8 cellular contexts compared by ENCODE assay signal in genomic region chr9:72365525-72366256, GRCh38. TPM values are rescaled to one million over a fixed set of nuclear protein-coding genes. Genes with fewer than 3 reads are reported as not detected.
DNase-seq lines count a peak whose midpoint lies in the region; ATAC-seq, FAIRE-seq and TF ChIP-seq lines count a peak whose summit lies in the region.

No MANE protein-coding gene starts in this region.

- H3K4me1 ChIP-seq in H9 (ENCODE audit: insufficient read depth, low read length) = no peaks in the 10 kb centered on the region
- peaks cover 0 to 41% (median 26%) of the 10 kb centered on the region in 9 donors for H3K4me1 ChIP-seq in heart right ventricle
- H3K4me1 ChIP-seq in parathyroid adenoma = peaks cover 2% of the 10 kb centered on the region
- peaks cover 0 to 20% (median 9%) of the 10 kb centered on the region in 4 donors for H3K4me1 ChIP-seq in tibial artery

- H3K23ac ChIP-seq in H9 (ENCODE audit: insufficient read length, low read depth, low read length) = no peak overlapping the region

- DNase-seq in H9 = peak; percentile 73
- peak; percentile 75 for DNase-seq in MG63
- DNase-seq in T follicular helper cell (ENCODE audit: low read depth) = peak; percentile 31
- DNase-seq in amniotic epithelial cell (ENCODE audit: low read depth) = peak; percentile 91
- peak; percentile 83 to 84 for DNase-seq in heart right ventricle
- DNase-seq in tibial artery = peak; percentile 95 to 98

- H3K27me3 ChIP-seq in H9 (ENCODE audit: insufficient read depth, low read length) (no peaks in the 10 kb centered on the region), MG63 (no peaks in the 10 kb centered on the region), heart right ventricle (no peaks in the 10 kb centered on the region), parathyroid adenoma (ENCODE audit: control insufficient read depth, insufficient read depth, low read length) (no peaks in the 10 kb centered on the region), tibial artery (no peaks in the 10 kb centered on the region)

- peak overlapping the region; percentile 97 to 100 (median 99) for H3K27ac Mint-ChIP-seq in H9

- H4K91ac ChIP-seq in H9 (ENCODE audit: insufficient read length, low read depth, low read length) = peak overlapping the region; percentile 70

- ATAC-seq in heart right ventricle = peak; percentile 40 to 86 (median 76)

- H3K18ac ChIP-seq in H9 (ENCODE audit: insufficient read length, low read depth, low read length) = peak overlapping the region; percentile 83

- H2AK5ac ChIP-seq in H9 (ENCODE audit: insufficient read length, low read length) = no peak overlapping the region

- peak overlapping the region; percentile 79 for H3T11ph ChIP-seq in H9 (ENCODE audit: low read length)

- H3K4ac ChIP-seq in H9 (ENCODE audit: low read depth, low read length) = peak overlapping the region; percentile 96

- H3K36me3 ChIP-seq in MG63 (peaks cover 28% of the 10 kb centered on the region), heart right ventricle (peaks cover 0 to 12% (median 0%) of the 10 kb centered on the region in 9 donors), parathyroid adenoma (ENCODE audit: control insufficient read depth, insufficient read depth, low read length) (no peaks in the 10 kb centered on the region), tibial artery (peaks cover 0 to 17% (median 14%) of the 10 kb centered on the region in 3 donors)

- no peak overlapping the region for H2BK20ac ChIP-seq in H9 (ENCODE audit: low read depth, low read length, poor library complexity, severe bottlenecking)

- H2BK5ac ChIP-seq in H9 (ENCODE audit: insufficient read length, low read length) = peak overlapping the region; percentile 44

- TF ChIP-seq CTCF in H9 (conservative IDR thresholded peaks at IDR 0.05) = no peak; the same call in 2 of the 3 replicates
- peak in 3 of 9 donors; percentile 7 to 29 (median 28) for TF ChIP-seq CTCF in heart right ventricle (IDR thresholded peaks at IDR 0.05)
- TF ChIP-seq CTCF in parathyroid adenoma (IDR thresholded peaks at IDR 0.05) = peak; percentile 7
- peak in 1 of 2 experiments; percentile 10 for TF ChIP-seq CTCF in tibial artery (IDR thresholded peaks at IDR 0.05)

- H3K9me3 ChIP-seq in H9 (ENCODE audit: control insufficient read depth, low read depth, low read length) = no peaks in the 10 kb centered on the region
- no peaks in the 10 kb centered on the region for H3K9me3 ChIP-seq in MG63
- no peaks in the 10 kb centered on the region for H3K9me3 ChIP-seq in heart right ventricle
- H3K9me3 ChIP-seq in parathyroid adenoma (ENCODE audit: control insufficient read depth, low read length) = no peaks in the 10 kb centered on the region
- H3K9me3 ChIP-seq in tibial artery = no peaks in the 10 kb centered on the region

- no peaks in the 10 kb centered on the region for H3K79me1 ChIP-seq in H9 (ENCODE audit: insufficient read depth, low read depth, low read length, poor library complexity, severe bottlenecking)

- H3K79me2 ChIP-seq in H9 (ENCODE audit: insufficient read depth, low read length) (peaks cover 38% of the 10 kb centered on the region), parathyroid adenoma (peaks cover 10% of the 10 kb centered on the region)

- H2BK120ac ChIP-seq in H9 (ENCODE audit: low read depth, low read length, poor library complexity, severe bottlenecking) = peak overlapping the region; percentile 3

- H3K27ac ChIP-seq in H9 (ENCODE audit: insufficient read length, low read depth, low read length) (peak overlapping the region; percentile 92), heart right ventricle (peak overlapping the region; percentile 98 to 100 (median 100)), parathyroid adenoma (peak overlapping the region; percentile 100), tibial artery (peak overlapping the region; percentile 99 to 100)

- H3K4me3 Mint-ChIP-seq in H9 = peak overlapping the region; percentile 85 to 90

- H2AFZ ChIP-seq in H9 (ENCODE audit: low read length) (no peak overlapping the region), parathyroid adenoma (peak overlapping the region; percentile 91)

- H3K9me3 Mint-ChIP-seq in H9 = peaks cover 2% of the 10 kb centered on the region in 2 experiments; a peak in 1 of 5 replicates

- peak overlapping the region; percentile 93 for H3K9ac ChIP-seq in H9 (ENCODE audit: extremely low read depth, insufficient read length, low read length)
- peak overlapping the region; percentile 46 for H3K9ac ChIP-seq in parathyroid adenoma

- peak overlapping the region; percentile 76 for H2BK12ac ChIP-seq in H9 (ENCODE audit: insufficient read length, low read depth, low read length)

- WGBS in H9 (ENCODE audit: extremely low coverage, insufficient read length, low lambda C conversion rate) = no CpG with 5 or more reads among the region's 38 CpGs
- 1 to 2% methylated on average over 38 of the region's 38 CpGs for WGBS in heart right ventricle, 2 donors

- intact Hi-C loops in heart right ventricle (cut with DNase I) = loop anchor here in 8 of 10 donors (1.0 to 10.0 kb wide), 14 partner anchors 49 to 1951 kb away; partner anchors contain the start of genes ABHD17B (in 3 of the 8), C9orf85 (in 3 of the 8), TMC1 (in 2 of the 8) and ANXA1 (in 1 of the 8)
- intact Hi-C loops in tibial artery (cut with DNase I; ENCODE audit: low total_unique reads) = loop anchor here (10.0 kb wide), 1 partner anchor 229 kb away; no protein-coding TSS in a partner anchor

- H3K4me2 ChIP-seq in H9 (ENCODE audit: insufficient read depth, insufficient read length, low read length) (peak overlapping the region; percentile 84), parathyroid adenoma (ENCODE audit: low read length) (peak overlapping the region; percentile 74)

- no peak overlapping the region for H3K56ac ChIP-seq in H9 (ENCODE audit: insufficient read length, low read depth, low read length)

- H4K8ac ChIP-seq in H9 (replicated peaks; ENCODE audit: insufficient read length, low read depth, low read length) = peak overlapping the region; percentile 56

- no peaks in the 10 kb centered on the region for H3K27me3 Mint-ChIP-seq in H9 (ENCODE audit: low read depth)

- peak overlapping the region; percentile 95 for H3K14ac ChIP-seq in H9 (ENCODE audit: insufficient read depth, low read length)

- FAIRE-seq in G401.6 (lab: Jason Lieb, UNC) = peak; percentile 19

- H3K36me3 Mint-ChIP-seq in H9 (ENCODE audit: insufficient read depth in 1 of 3, low read depth in 3 of 3) = peaks cover 15 to 34% (median 32%) of the 10 kb centered on the region in 3 experiments

- H3K4me1 Mint-ChIP-seq in H9 = peaks cover 30 to 31% of the 10 kb centered on the region in 2 experiments

- peaks cover 13% of the 10 kb centered on the region for H3K23me2 ChIP-seq in H9 (ENCODE audit: insufficient read length, low read depth, low read length, poor library complexity, severe bottlenecking)

- no peak overlapping the region for H2BK15ac ChIP-seq in H9 (ENCODE audit: low read depth, low read length)

- H3K4me3 ChIP-seq in MG63 = peak overlapping the region; percentile 65
- H3K4me3 ChIP-seq in heart right ventricle = peak overlapping the region; percentile 33 to 94 (median 88)
- peak overlapping the region; percentile 86 for H3K4me3 ChIP-seq in parathyroid adenoma (ENCODE audit: low read depth, low read length)
- H3K4me3 ChIP-seq in tibial artery = peak overlapping the region; percentile 89 to 97

- H4K20me1 ChIP-seq in H9 (ENCODE audit: control insufficient read depth, insufficient read depth, insufficient read length) = no peaks in the 10 kb centered on the region

- H4K5ac ChIP-seq in H9 (ENCODE audit: insufficient read length, low read depth, low read length) = peak overlapping the region; percentile 79

RNA-seq across cellular contexts. Expression of gene ZFAND5, which starts 0.7 kb away (rescaled TPM):
- 293 and 304 TPM in 2 replicates for total RNA-seq in H9 (2021)
- total RNA-seq in MG63 (2014; rRNA removed; shearing (Covaris generic); ENCODE audit: low replicate concordance) = 44.2 and 79.3 TPM in 2 replicates
- total RNA-seq in heart right ventricle = 100 to 1,000 TPM; 158 to 280 (median 230) TPM
- polyA plus RNA-seq in heart right ventricle = 100 to 1,000 TPM in 1 of 2 donors, 10 to 100 TPM in 1; 66.7 to 147 TPM

Comparison
In these comparisons a context has a peak if more than half of its experiments do, and no peak if none do; other contexts are left out.
1. Peak in every context shown above with its lines: DNase-seq, ATAC-seq, H3K4me3 ChIP-seq and H3K27ac ChIP-seq.
2. DNase-seq: peak in every context shown above with its lines; median percentile 96 in tibial artery; 91 in amniotic epithelial cell; 84 in heart right ventricle; 75 in MG63; 73 in H9; 31 in T follicular helper cell.